8 cellular contexts compared by ENCODE assay signal in the genomic region with DNA sequence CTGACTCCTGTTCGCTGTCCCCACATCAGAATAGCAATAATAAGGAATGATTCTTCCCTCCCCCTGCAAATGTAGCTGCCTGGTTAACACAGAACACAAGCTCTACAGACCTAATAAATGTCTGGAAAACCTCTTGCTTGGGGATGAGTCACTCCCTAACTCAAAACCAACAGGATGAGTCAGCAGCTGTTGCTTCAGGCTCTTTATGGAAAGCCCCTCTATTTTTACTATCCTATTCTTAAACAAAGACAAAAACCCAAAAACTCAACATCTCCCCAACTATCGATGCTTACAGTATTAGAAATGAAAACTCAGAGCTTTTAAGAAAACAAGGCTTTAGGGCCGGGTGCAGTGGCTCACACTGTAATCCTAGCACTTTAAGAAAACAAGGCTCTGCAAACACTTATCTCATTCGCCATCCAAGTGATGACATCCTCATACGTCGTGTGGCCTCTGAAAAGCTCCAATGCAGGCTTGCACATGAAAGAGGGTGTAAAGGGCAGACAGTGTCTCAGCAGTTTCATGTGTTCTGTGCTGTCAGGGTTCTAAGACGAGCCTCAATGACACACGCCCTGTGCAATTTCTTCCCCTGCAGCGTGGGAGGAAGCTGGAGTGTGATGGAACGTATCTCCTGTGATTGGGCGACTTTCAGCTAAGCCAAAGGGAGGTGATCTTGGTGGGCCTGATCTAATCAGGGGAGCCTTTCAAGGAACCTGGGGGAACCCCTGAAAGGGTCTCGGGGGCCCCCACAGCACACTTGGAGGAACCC.
DNase-seq lines count a peak whose midpoint lies in the region; ATAC-seq, FAIRE-seq and TF ChIP-seq lines count a peak whose summit lies in the region.

No MANE protein-coding gene starts in this region.

- peak; percentile 45 for TF ChIP-seq EP300 in transverse colon (IDR thresholded peaks at IDR 0.05; ENCODE audit: low read depth)

- ATAC-seq in GM18909 (IDR thresholded peaks at IDR 0.05; ENCODE audit: poor library complexity, unreplicated experiment) (peak; percentile 84), HG03103 (IDR thresholded peaks at IDR 0.05; ENCODE audit: low read depth, unreplicated experiment) (peak; percentile 71), pancreas (peak in 3 of 4 donors; percentile 52 to 81 (median 70))

- TF ChIP-seq CTCF in fibroblast of mammary gland (conservative IDR thresholded peaks at IDR 0.05; ENCODE audit: control insufficient read depth, insufficient read depth, low read depth, low read length) (no peak), pancreas (IDR thresholded peaks at IDR 0.05) (no peak), transverse colon (IDR thresholded peaks at IDR 0.05) (no peak)

- H3K27ac ChIP-seq in pancreas (peak overlapping the region in 2 of 4 donors; percentile 51 to 69), transverse colon (peak overlapping the region; percentile 85 to 91 (median 87))

- peak; percentile 68 for DNase-seq in Ammon's horn (ENCODE audit: low spot score)
- DNase-seq in NOMO-1 (lab: John Stamatoyannopoulos, UW; ENCODE audit: unreplicated experiment in 2 of 2): peak; percentile 87 to 92
- peak; percentile 83 for DNase-seq in activated CD8-positive, alpha-beta memory T cell treated with anti-CD3 and anti-CD28 coated beads, Interleukin-2, amount 50 U/mL, for 48 hours
- peak; percentile 99 for DNase-seq in fibroblast of mammary gland (ENCODE audit: low read depth)
- peak in 1 of 6 donors; percentile 50 for DNase-seq in pancreas
- DNase-seq in transverse colon: peak; percentile 44

- intact Hi-C loops in pancreas (cut with DNase I) (no loop called here), transverse colon (cut with DNase I; ENCODE audit: low total_unique reads) (no loop called here)

- H3K9me3 ChIP-seq in pancreas: no peaks in the 10 kb centered on the region
- H3K9me3 ChIP-seq in transverse colon: no peaks in the 10 kb centered on the region

- no peaks in the 10 kb centered on the region for H3K36me3 ChIP-seq in pancreas
- H3K36me3 ChIP-seq in transverse colon: no peaks in the 10 kb centered on the region

- 77 to 86% methylated on average over 12 of the region's 12 CpGs for WGBS in pancreas, 2 donors
- WGBS in transverse colon (ENCODE audit: low coverage in 1 of 2), 2 donors: 24 to 52% methylated on average over 5 to 12 of the region's 12 CpGs

- FAIRE-seq in pancreas (lab: Jason Lieb, UNC): peak; percentile 73

- no peaks in the 10 kb centered on the region for H3K27me3 ChIP-seq in pancreas
- H3K27me3 ChIP-seq in transverse colon: no peaks in the 10 kb centered on the region

- in situ Hi-C loops in transverse colon (cut with MboI; ENCODE audit: low pct_ligation_motif_present in 1 of 4, low pct_unique_long_range_greater_than_20kb in 1 of 4, low sequenced_read_pairs in 3 of 4): no loop called here

- H3K4me1 ChIP-seq in pancreas: peaks cover 0 to 11% (median 0%) of the 10 kb centered on the region in 3 donors
- H3K4me1 ChIP-seq in transverse colon: peaks cover 32 to 56% (median 39%) of the 10 kb centered on the region in 4 donors

- peak overlapping the region; percentile 9 for H3K4me3 ChIP-seq in fibroblast of mammary gland (ENCODE audit: control insufficient read depth, low read depth, low read length)
- H3K4me3 ChIP-seq in pancreas: no peak overlapping the region
- no peak overlapping the region for H3K4me3 ChIP-seq in transverse colon

- no peak for TF ChIP-seq POLR2A in transverse colon (IDR thresholded peaks at IDR 0.05)
